In the genomic region with DNA sequence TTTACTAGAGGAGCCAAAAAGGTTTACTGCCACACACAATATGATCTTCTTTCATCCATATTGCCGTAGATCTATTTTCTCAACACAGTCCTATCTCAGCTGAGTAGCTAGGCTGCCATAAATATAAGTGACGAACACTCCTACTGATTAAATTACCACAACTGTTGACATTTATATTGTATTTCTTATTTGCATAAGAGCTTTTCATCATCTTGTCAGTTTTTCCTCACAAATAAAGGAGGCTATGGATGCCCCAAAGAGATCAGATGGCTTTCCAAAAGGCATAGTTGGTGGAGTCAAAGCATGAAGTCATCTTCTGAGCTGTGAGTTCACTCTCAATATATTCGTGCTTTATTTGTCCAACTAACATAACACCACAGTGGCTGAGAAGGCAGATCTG, we compare ENCODE assay signal across 18 cellular contexts.
DNase-seq lines count a peak whose midpoint lies in the region; ATAC-seq lines count a peak whose summit lies in the region.
"Had no signal": no experiment of that assay in that cellular context is flagged by ENCODE, and none has a peak within 500 bp of the region (broad histone marks: within the 10 kb centered on the region; RNA-seq: fewer than 3 reads in every experiment).

No MANE protein-coding gene starts in this region.

- H3K27me3 Mint-ChIP-seq in activated T-helper 1 cell treated with anti-CD3 and anti-CD28 coated beads, Interleukin-12 subunit alpha, Interleukin-12 subunit beta, Interleukin-2, Interleukin-4 antibody, amounts not matched to agents 30 ng/mL and 10 ng/mL and 1 ng/mL, durations not matched to agents 14 hours and 24 hours and 36 hours (ENCODE audit: insufficient read depth), result no peaks in the 10 kb centered on the region

- peak; percentile 28 for DNase-seq in NCI-H1092 treated with DMSO at 0.1 percent for 48 hours (lab: John Stamatoyannopoulos, UW)
- no peak for DNase-seq in NCI-H1092 (lab: John Stamatoyannopoulos, UW)
- peak; percentile 51 for DNase-seq in NCI-H2029 treated with DMSO at 0.1 percent for 48 hours (lab: John Stamatoyannopoulos, UW)
- peak; percentile 60 for DNase-seq in NCI-H526 treated with DMSO at 0.1 percent for 48 hours (lab: John Stamatoyannopoulos, UW)
- no peak for DNase-seq in activated T-helper 1 cell treated with anti-CD3 and anti-CD28 coated beads, Interleukin-12 subunit alpha, Interleukin-12 subunit beta, Interleukin-2, Interleukin-4 antibody, amounts not matched to agents 30 ng/mL and 10 ng/mL and 1 ng/mL, durations not matched to agents 14 hours and 24 hours and 36 hours (ENCODE audit: low spot score)
- no peak for DNase-seq in globus pallidus (ENCODE audit: low spot score)
- DNase-seq: GM23248; HFFc6; KBM-7; NCI-H1105; NK-92 treated with Interleukin-12 subunit alpha and Interleukin-12 subunit beta, amount 100 ng/mL, for 24 hours; OCI-M1; RPMI8226; SW 1271 had no signal

- no peak overlapping the region for H3K27ac Mint-ChIP-seq in activated T-helper 1 cell treated with anti-CD3 and anti-CD28 coated beads, Interleukin-12 subunit alpha, Interleukin-12 subunit beta, Interleukin-2, Interleukin-4 antibody, amounts not matched to agents 30 ng/mL and 10 ng/mL and 1 ng/mL, durations not matched to agents 14 hours and 24 hours and 36 hours
- H3K27ac Mint-ChIP-seq: HFFc6; T-helper 2 cell treated with Interferon-gamma antibody and Interleukin-4, amounts not matched to agents 5 μg/mL and 100 μg/mL, for 36 hours had no signal

- H3K4me3 Mint-ChIP-seq in activated T-helper 1 cell treated with anti-CD3 and anti-CD28 coated beads, Interleukin-12 subunit alpha, Interleukin-12 subunit beta, Interleukin-2, Interleukin-4 antibody, amounts not matched to agents 30 ng/mL and 10 ng/mL and 1 ng/mL, durations not matched to agents 14 hours and 24 hours and 36 hours, result no peak overlapping the region
- H3K4me3 Mint-ChIP-seq: HFFc6; T-helper 2 cell treated with Interferon-gamma antibody and Interleukin-4, amounts not matched to agents 5 μg/mL and 100 μg/mL, for 36 hours had no signal

- ATAC-seq in GM19351 (IDR thresholded peaks at IDR 0.05; ENCODE audit: unreplicated experiment), result no peak
- ATAC-seq in GM18502 (IDR thresholded peaks at IDR 0.05; ENCODE audit: poor library complexity, unreplicated experiment), result no peak
- ATAC-seq: GM12878 had no signal

- intact Hi-C loops in activated T-helper 1 cell treated with anti-CD3 and anti-CD28 coated beads, Interleukin-12 subunit alpha, Interleukin-12 subunit beta, Interleukin-2, Interleukin-4 antibody, amounts not matched to agents 30 ng/mL and 10 ng/mL and 1 ng/mL, durations not matched to agents 14 hours and 24 hours and 36 hours (cut with micrococcal nuclease), result no loop called here

- H3K4me1 Mint-ChIP-seq in activated T-helper 1 cell treated with anti-CD3 and anti-CD28 coated beads, Interleukin-12 subunit alpha, Interleukin-12 subunit beta, Interleukin-2, Interleukin-4 antibody, amounts not matched to agents 30 ng/mL and 10 ng/mL and 1 ng/mL, durations not matched to agents 14 hours and 24 hours and 36 hours (ENCODE audit: low read depth), result no peaks in the 10 kb centered on the region

- peaks cover 12% of the 10 kb centered on the region for H3K9me3 Mint-ChIP-seq in activated T-helper 1 cell treated with anti-CD3 and anti-CD28 coated beads, Interleukin-12 subunit alpha, Interleukin-12 subunit beta, Interleukin-2, Interleukin-4 antibody, amounts not matched to agents 30 ng/mL and 10 ng/mL and 1 ng/mL, durations not matched to agents 14 hours and 24 hours and 36 hours

- H3K36me3 Mint-ChIP-seq in activated T-helper 1 cell treated with anti-CD3 and anti-CD28 coated beads, Interleukin-12 subunit alpha, Interleukin-12 subunit beta, Interleukin-2, Interleukin-4 antibody, amounts not matched to agents 30 ng/mL and 10 ng/mL and 1 ng/mL, durations not matched to agents 14 hours and 24 hours and 36 hours (ENCODE audit: low read depth), result no peaks in the 10 kb centered on the region

Comparison
In these comparisons a context has a peak if more than half of its experiments do, and no peak if none do; other contexts are left out.
1. DNase-seq: peak in NCI-H1092 treated with DMSO at 0.1 percent for 48 hours (single experiment), NCI-H2029 treated with DMSO at 0.1 percent for 48 hours (single experiment) and NCI-H526 treated with DMSO at 0.1 percent for 48 hours (single experiment); none in NCI-H1092 (single experiment), activated T-helper 1 cell treated with anti-CD3 and anti-CD28 coated beads, Interleukin-12 subunit alpha, Interleukin-12 subunit beta, Interleukin-2, Interleukin-4 antibody, amounts not matched to agents 30 ng/mL and 10 ng/mL and 1 ng/mL, durations not matched to agents 14 hours and 24 hours and 36 hours (single experiment) and globus pallidus (single experiment).